Comparison of ENCODE assay signal across 35 cellular contexts in the genomic region with DNA sequence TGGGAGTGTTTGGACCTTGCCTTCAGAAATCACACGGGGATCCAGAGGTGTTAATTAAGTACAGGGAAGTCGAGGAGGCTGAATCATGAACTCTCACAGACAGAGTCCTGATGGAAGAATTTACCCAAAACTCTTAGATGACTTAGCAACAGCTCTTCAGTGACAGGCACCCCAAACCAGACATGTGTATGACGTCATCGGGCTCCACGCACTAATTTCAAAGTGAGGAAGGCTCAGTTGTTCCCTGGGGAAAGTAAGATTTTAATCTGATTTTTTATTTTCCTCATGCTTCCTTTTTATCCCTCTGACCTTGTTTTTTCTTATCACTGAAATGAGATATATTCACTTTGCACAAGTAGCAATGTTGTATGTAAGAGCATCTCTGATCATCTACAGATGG.
"Had no signal": no experiment of that assay in that cellular context is flagged by ENCODE, and none has a peak within 500 bp of the region (broad histone marks: within the 10 kb centered on the region; RNA-seq: fewer than 3 reads in every experiment).

No MANE protein-coding gene starts in this region.

- H3K27me3 ChIP-seq: MG63 had no signal

- H3K36me3 ChIP-seq: MG63 had no signal

- H3K9me3 ChIP-seq: MG63 had no signal

- DNase-seq: Karpas-422, Kasumi-1, MG63, MM.1S, MV-4-11, NCI-H1048, NCI-H1092, NCI-H1092 treated with DMSO at 0.1 percent for 48 hours, NCI-H1105, NCI-H1105 treated with DMSO at 0.1 percent for 48 hours, NCI-H1417, NCI-H1417 treated with DMSO at 0.1 percent for 48 hours, NCI-H1436, NCI-H1436 treated with DMSO at 0.1 percent for 48 hours, NCI-H146, NCI-H1694, NCI-H1694 treated with DMSO at 0.1 percent for 48 hours, NCI-H187, NCI-H187 treated with DMSO at 0.1 percent for 48 hours, NCI-H1930, NCI-H2029, NCI-H2029 treated with DMSO at 0.1 percent for 48 hours, NCI-H2081, NCI-H2081 treated with DMSO at 0.1 percent for 48 hours, NCI-H2107, NCI-H2171, NCI-H2171 treated with DMSO at 0.1 percent for 48 hours, NCI-H2227 treated with DMSO at 0.1 percent for 48 hours, NCI-H226, NCI-H345, NCI-H446, NCI-H446 treated with DMSO at 0.1 percent for 48 hours, NCI-H510A, NCI-H510A treated with DMSO at 0.1 percent for 48 hours, NCI-H524 had no signal

- H3K4me3 ChIP-seq: MG63 had no signal
